1 cellular context compared by ENCODE assay signal in genomic region chr7:7192798-7193788, GRCh38.
TF ChIP-seq lines count a peak whose summit lies in the region.

No MANE protein-coding gene starts in this region.

TF ChIP-seq in K562, 482 proteins besides CTCF, POLR2A, EP300 and RAD21:
- peak; percentile 42; the same call in 1 of the 2 replicates for TF ChIP-seq ZNF316 (IDR thresholded peaks at IDR 0.05)
